ENCODE assay signal across 16 cellular contexts in genomic region chr3:168714609-168715240, GRCh38.
DNase-seq lines count a peak whose midpoint lies in the region; ATAC-seq and TF ChIP-seq lines count a peak whose summit lies in the region.
"Had no signal": no experiment of that assay in that cellular context is flagged by ENCODE, and none has a peak within 500 bp of the region (broad histone marks: within the 10 kb centered on the region; RNA-seq: fewer than 3 reads in every experiment).

No MANE protein-coding gene starts in this region.

- intact Hi-C loops in natural killer cell (cut with micrococcal nuclease), result no loop called here
- intact Hi-C loops in left cardiac atrium (cut with DNase I), result no loop called here

- no peak for DNase-seq in natural killer cell
- no peak for DNase-seq in T-helper 9 cell
- no peak for DNase-seq in effector CD8-positive, alpha-beta T cell (lab: John Stamatoyannopoulos, UW)
- no peak for DNase-seq in left cardiac atrium
- DNase-seq: activated CD8-positive, alpha-beta memory T cell treated with anti-CD3 and anti-CD28 coated beads, Interleukin-2, amount 50 U/mL, for 48 hours; Caco-2; endodermal cell; hippocampal formation; mesenchymal stem cell; NCI-H187 treated with DMSO at 0.1 percent for 48 hours; PC-3; posterior cingulate gyrus had no signal

- peaks cover 0 to 3% of the 10 kb centered on the region in 2 donors for H3K9me3 Mint-ChIP-seq in natural killer cell
- H3K9me3 Mint-ChIP-seq: T-helper 2 cell treated with Interferon-gamma antibody and Interleukin-4, amounts not matched to agents 5 μg/mL and 100 μg/mL, for 36 hours had no signal

- peak; percentile 93 for ATAC-seq in GM19043 (IDR thresholded peaks at IDR 0.05; ENCODE audit: low read depth, unreplicated experiment)
- peak; percentile 99 for ATAC-seq in GM21786 (IDR thresholded peaks at IDR 0.05; ENCODE audit: unreplicated experiment)
- ATAC-seq in HG03135 (IDR thresholded peaks at IDR 0.05; ENCODE audit: unreplicated experiment), result peak; percentile 98
- peak in 2 of 3 donors; percentile 31 to 70 for ATAC-seq in natural killer cell
- no peak for ATAC-seq in left cardiac atrium
- ATAC-seq: PC-3 had no signal

- H3K27me3 Mint-ChIP-seq in natural killer cell (ENCODE audit: low read depth in 2 of 2), result no peaks in the 10 kb centered on the region

- TF ChIP-seq CTCF in natural killer cell (IDR thresholded peaks at IDR 0.05), result no peak

- H3K27ac Mint-ChIP-seq in natural killer cell, result no peak overlapping the region
- H3K27ac Mint-ChIP-seq: endodermal cell; T-helper 2 cell treated with Interferon-gamma antibody and Interleukin-4, amounts not matched to agents 5 μg/mL and 100 μg/mL, for 36 hours had no signal

- H3K4me1 Mint-ChIP-seq in natural killer cell, result peaks cover 18 to 19% of the 10 kb centered on the region in 2 donors
- H3K4me1 Mint-ChIP-seq: endodermal cell had no signal

- no peak overlapping the region for H3K4me3 Mint-ChIP-seq in natural killer cell
- H3K4me3 Mint-ChIP-seq: endodermal cell; T-helper 2 cell treated with Interferon-gamma antibody and Interleukin-4, amounts not matched to agents 5 μg/mL and 100 μg/mL, for 36 hours had no signal

- no peaks in the 10 kb centered on the region for H3K36me3 Mint-ChIP-seq in natural killer cell

Comparison
In these comparisons a context has a peak if more than half of its experiments do, and no peak if none do; other contexts are left out.
1. ATAC-seq: peak in GM19043 (single experiment), GM21786 (single experiment), HG03135 (single experiment) and natural killer cell (2 of 3); none in left cardiac atrium (0 of 2).